Comparison of ENCODE assay signal across 8 cellular contexts in genomic region chr6:142474446-142475289, GRCh38.
DNase-seq lines count a peak whose midpoint lies in the region; ATAC-seq and TF ChIP-seq lines count a peak whose summit lies in the region.

No MANE protein-coding gene starts in this region.

- TF ChIP-seq CTCF in LNCAP (IDR thresholded peaks at IDR 0.05) (peak; percentile 80), nephron progenitor cell (IDR thresholded peaks at IDR 0.05) (peak; percentile 85)

- H3K4me3 Mint-ChIP-seq in nephron progenitor cell: no peak overlapping the region
- no peak overlapping the region for H3K4me3 Mint-ChIP-seq in activated T-helper 2 cell treated with anti-CD3 and anti-CD28 coated beads, Interferon-gamma antibody, Interleukin-2, Interleukin-4, amounts not matched to agents 10 μg/mL and 5 μg/mL and 100 μg/mL, durations not matched to agents 14 hours and 24 hours and 36 hours (ENCODE audit: low read depth)

- H3K4me3 ChIP-seq in SJCRH30: no peak overlapping the region

- peaks cover 4% of the 10 kb centered on the region; the same call in 1 of the 2 replicates for H3K4me1 ChIP-seq in SJCRH30

- intact Hi-C loops in activated T-helper 2 cell treated with anti-CD3 and anti-CD28 coated beads, Interferon-gamma antibody, Interleukin-2, Interleukin-4, amounts not matched to agents 10 μg/mL and 5 μg/mL and 100 μg/mL, durations not matched to agents 14 hours and 24 hours and 36 hours (cut with micrococcal nuclease): loop anchor here (2.0 to 10.0 kb wide), 5 partner anchors 90 to 950 kb away; partner anchors contain the start of genes NMBR and VTA1

- H3K4me1 Mint-ChIP-seq in nephron progenitor cell: no peaks in the 10 kb centered on the region
- peaks cover 3% of the 10 kb centered on the region for H3K4me1 Mint-ChIP-seq in activated T-helper 2 cell treated with anti-CD3 and anti-CD28 coated beads, Interferon-gamma antibody, Interleukin-2, Interleukin-4, amounts not matched to agents 10 μg/mL and 5 μg/mL and 100 μg/mL, durations not matched to agents 14 hours and 24 hours and 36 hours (ENCODE audit: low read depth)

- H3K27ac ChIP-seq in SJCRH30: no peak overlapping the region

- H3K27me3 Mint-ChIP-seq in nephron progenitor cell (ENCODE audit: low read depth, poor library complexity): no peaks in the 10 kb centered on the region
- H3K27me3 Mint-ChIP-seq in activated T-helper 2 cell treated with anti-CD3 and anti-CD28 coated beads, Interferon-gamma antibody, Interleukin-2, Interleukin-4, amounts not matched to agents 10 μg/mL and 5 μg/mL and 100 μg/mL, durations not matched to agents 14 hours and 24 hours and 36 hours (ENCODE audit: low read depth): peaks cover 8% of the 10 kb centered on the region

- no peak for TF ChIP-seq POLR2A in erythroblast (IDR thresholded peaks at IDR 0.05; ENCODE audit: low read length)

- H3K27ac Mint-ChIP-seq in nephron progenitor cell: no peak overlapping the region
- H3K27ac Mint-ChIP-seq in activated T-helper 2 cell treated with anti-CD3 and anti-CD28 coated beads, Interferon-gamma antibody, Interleukin-2, Interleukin-4, amounts not matched to agents 10 μg/mL and 5 μg/mL and 100 μg/mL, durations not matched to agents 14 hours and 24 hours and 36 hours: no peak overlapping the region

- no peaks in the 10 kb centered on the region for H3K27me3 ChIP-seq in SJCRH30

- DNase-seq in Caki2 (ENCODE audit: low read depth): peak; percentile 59
- DNase-seq in SJCRH30: peak; percentile 68 to 78
- peak; percentile 36 to 62 for DNase-seq in erythroblast (lab: John Stamatoyannopoulos, UW)
- DNase-seq in nephron progenitor cell: peak; percentile 59
- DNase-seq in activated T-helper 2 cell treated with anti-CD3 and anti-CD28 coated beads, Interferon-gamma antibody, Interleukin-2, Interleukin-4, amounts not matched to agents 10 μg/mL and 5 μg/mL and 100 μg/mL, durations not matched to agents 14 hours and 24 hours and 36 hours (ENCODE audit: low spot score): no peak

- no peaks in the 10 kb centered on the region; the same call in 1 of the 2 replicates for H3K9me3 ChIP-seq in SJCRH30 (replicated peaks)

- H3K36me3 ChIP-seq in SJCRH30: no peaks in the 10 kb centered on the region

- H3K9me3 Mint-ChIP-seq in nephron progenitor cell: no peaks in the 10 kb centered on the region
- H3K9me3 Mint-ChIP-seq in activated T-helper 2 cell treated with anti-CD3 and anti-CD28 coated beads, Interferon-gamma antibody, Interleukin-2, Interleukin-4, amounts not matched to agents 10 μg/mL and 5 μg/mL and 100 μg/mL, durations not matched to agents 14 hours and 24 hours and 36 hours: no peaks in the 10 kb centered on the region

- peak; percentile 49 for ATAC-seq in GM19351 (IDR thresholded peaks at IDR 0.05; ENCODE audit: unreplicated experiment)
- ATAC-seq in HG02763 (IDR thresholded peaks at IDR 0.05; ENCODE audit: unreplicated experiment): no peak

- H3K36me3 Mint-ChIP-seq in nephron progenitor cell (ENCODE audit: low read depth): no peaks in the 10 kb centered on the region
- H3K36me3 Mint-ChIP-seq in activated T-helper 2 cell treated with anti-CD3 and anti-CD28 coated beads, Interferon-gamma antibody, Interleukin-2, Interleukin-4, amounts not matched to agents 10 μg/mL and 5 μg/mL and 100 μg/mL, durations not matched to agents 14 hours and 24 hours and 36 hours (ENCODE audit: low read depth): no peaks in the 10 kb centered on the region

- in situ Hi-C loops in Caki2 (cut with HindIII; ENCODE audit: low pct_unique_long_range_greater_than_20kb, low sequenced_read_pairs): no loop called here
